In genomic region chr4:156437666-156438065, GRCh38 we compare ENCODE assay signal across 1 cellular context.
TF ChIP-seq lines count a peak whose summit lies in the region.

No MANE protein-coding gene starts in this region.

TF ChIP-seq in neural cell, 6 proteins besides CTCF, POLR2A, EP300 and RAD21 (continued from another document):
- TF ChIP-seq, protein P1, sequence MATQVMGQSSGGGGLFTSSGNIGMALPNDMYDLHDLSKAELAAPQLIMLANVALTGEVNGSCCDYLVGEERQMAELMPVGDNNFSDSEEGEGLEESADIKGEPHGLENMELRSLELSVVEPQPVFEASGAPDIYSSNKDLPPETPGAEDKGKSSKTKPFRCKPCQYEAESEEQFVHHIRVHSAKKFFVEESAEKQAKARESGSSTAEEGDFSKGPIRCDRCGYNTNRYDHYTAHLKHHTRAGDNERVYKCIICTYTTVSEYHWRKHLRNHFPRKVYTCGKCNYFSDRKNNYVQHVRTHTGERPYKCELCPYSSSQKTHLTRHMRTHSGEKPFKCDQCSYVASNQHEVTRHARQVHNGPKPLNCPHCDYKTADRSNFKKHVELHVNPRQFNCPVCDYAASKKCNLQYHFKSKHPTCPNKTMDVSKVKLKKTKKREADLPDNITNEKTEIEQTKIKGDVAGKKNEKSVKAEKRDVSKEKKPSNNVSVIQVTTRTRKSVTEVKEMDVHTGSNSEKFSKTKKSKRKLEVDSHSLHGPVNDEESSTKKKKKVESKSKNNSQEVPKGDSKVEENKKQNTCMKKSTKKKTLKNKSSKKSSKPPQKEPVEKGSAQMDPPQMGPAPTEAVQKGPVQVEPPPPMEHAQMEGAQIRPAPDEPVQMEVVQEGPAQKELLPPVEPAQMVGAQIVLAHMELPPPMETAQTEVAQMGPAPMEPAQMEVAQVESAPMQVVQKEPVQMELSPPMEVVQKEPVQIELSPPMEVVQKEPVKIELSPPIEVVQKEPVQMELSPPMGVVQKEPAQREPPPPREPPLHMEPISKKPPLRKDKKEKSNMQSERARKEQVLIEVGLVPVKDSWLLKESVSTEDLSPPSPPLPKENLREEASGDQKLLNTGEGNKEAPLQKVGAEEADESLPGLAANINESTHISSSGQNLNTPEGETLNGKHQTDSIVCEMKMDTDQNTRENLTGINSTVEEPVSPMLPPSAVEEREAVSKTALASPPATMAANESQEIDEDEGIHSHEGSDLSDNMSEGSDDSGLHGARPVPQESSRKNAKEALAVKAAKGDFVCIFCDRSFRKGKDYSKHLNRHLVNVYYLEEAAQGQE (IDR thresholded peaks at IDR 0.05; ENCODE audit: borderline replicate concordance) = peak; percentile 88
- no peak for TF ChIP-seq EZH2 (IDR thresholded peaks at IDR 0.05; ENCODE audit: borderline replicate concordance, insufficient read depth, low read length, poor library complexity, severe bottlenecking)
